Comparison of ENCODE assay signal across 8 cellular contexts in the genomic region with DNA sequence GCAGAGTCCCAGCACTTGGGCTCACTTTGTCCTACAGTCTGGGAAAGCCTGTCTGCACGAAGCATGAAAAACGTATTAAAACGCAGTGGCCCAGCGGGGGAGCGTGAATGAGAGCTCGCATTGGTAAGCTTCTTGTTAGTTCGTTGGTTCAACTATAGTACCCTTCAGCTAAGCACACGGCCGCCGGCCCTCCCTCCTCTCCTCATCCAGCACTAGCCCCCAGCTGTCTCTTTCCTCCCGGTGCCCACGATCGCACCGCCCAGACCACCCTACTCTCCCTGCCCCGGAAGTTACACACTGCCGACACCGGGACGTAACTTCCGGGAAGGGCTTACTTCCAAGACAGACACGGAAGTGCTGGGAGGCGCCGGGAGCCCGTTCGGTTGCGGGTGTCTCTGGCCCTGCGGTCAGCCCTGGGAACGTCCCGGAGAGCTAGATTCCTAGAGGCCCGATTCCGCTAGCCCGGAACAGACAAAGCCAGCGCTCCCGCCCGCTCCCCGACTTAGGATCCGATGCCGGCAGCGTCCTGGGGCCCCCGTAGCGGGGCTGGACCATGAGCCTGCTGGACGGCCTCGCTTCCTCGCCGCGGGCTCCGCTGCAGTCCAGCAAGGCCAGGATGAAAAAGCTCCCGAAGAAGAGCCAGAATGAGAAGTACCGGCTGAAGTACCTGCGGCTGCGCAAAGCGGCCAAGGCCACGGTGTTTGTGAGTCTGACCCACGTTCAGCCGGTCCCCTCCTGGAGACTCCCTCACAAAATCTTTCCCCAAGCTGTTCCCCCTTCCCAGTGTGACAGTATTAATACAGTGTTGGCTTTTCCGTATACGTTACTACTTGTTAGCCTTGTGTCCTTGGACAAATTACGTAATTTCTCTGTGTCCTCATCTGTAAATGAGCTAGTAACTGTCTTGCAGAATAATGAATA. TPM values are rescaled to one million over a fixed set of nuclear protein-coding genes. Genes with fewer than 3 reads are reported as not detected.
DNase-seq lines count a peak whose midpoint lies in the region; ATAC-seq, FAIRE-seq and TF ChIP-seq lines count a peak whose summit lies in the region.

Gene TBRG1, plus strand, starts transcription at position 334 of the 921 bp plus-strand sequence. Its CDS starts 220 bp downstream, at position 554.

- peak within 1 kb of the TSS; percentile 96 for H2AFZ ChIP-seq in HepG2 (ENCODE audit: low read length)

- intact Hi-C loops in HepG2 (cut with micrococcal nuclease; ENCODE audit: unreplicated experiment), result loop anchor here (5.0 kb wide), 1 partner anchor 315 kb away; the partner anchor contains the start of gene HEPACAM

- TF ChIP-seq CTCF in C4-2B (conservative IDR thresholded peaks at IDR 0.05) (no peak), HepG2 (CRISPR knock-in tag; IDR thresholded peaks at IDR 0.05) (0 out of 2 replicates have a peak, but pooled peaks have one; percentile 16)

- peaks cover 0 to 15% of the 10 kb centered on the region in 2 experiments; a peak in 2 of 5 replicates for H3K27me3 ChIP-seq in HepG2 (ENCODE audit: control insufficient read depth in 1 of 2, insufficient read depth in 2 of 2, low read length in 2 of 2)

- POLR2A ChIA-PET in HepG2 (lab: Yijun Ruan, JAX), result interaction anchor here (0.6 to 2.0 kb wide), 17 partner anchors 9 to 1561 kb away, joined by 3 to 10 read pairs (median 5); partner anchors contain the start of genes CCDC15, HEPACAM, HSPA8 and SIAE

- in situ Hi-C loops in HepG2 (cut with HindIII; ENCODE audit: extremely low pct_ligation_motif_present, low pct_unique_long_range_greater_than_20kb), result no loop called here

- peak; percentile 95 to 97 for TF ChIP-seq POLR2A in HepG2 (IDR thresholded peaks at IDR 0.05; ENCODE audit: insufficient read depth in 1 of 2, low read depth in 2 of 2, low read length in 2 of 2)

- 1% methylated on average over 17 of the region's 57 CpGs for WGBS in HepG2 (ENCODE audit: low lambda C conversion rate)

- peak within 1 kb of the TSS; percentile 88 to 98 (median 96) for H3K4me3 ChIP-seq in HepG2 (replicated peaks in 1 of 3; ENCODE audit: insufficient read depth in 1 of 3, low read depth in 2 of 3, low read length in 3 of 3)

- TF ChIP-seq EP300 in HepG2 (IDR thresholded peaks at IDR 0.05; ENCODE audit: low read depth in 2 of 2, low read length in 2 of 2) (no peak), HepG2 (CRISPR knock-in tag; IDR thresholded peaks at IDR 0.05; ENCODE audit: borderline replicate concordance) (no peak)

- peaks cover 21% of the 10 kb centered on the region for H3K79me2 ChIP-seq in HepG2 (ENCODE audit: insufficient read depth, low read length)

- H3K9ac ChIP-seq in HepG2 (ENCODE audit: insufficient read depth, low read depth, low read length), result peak within 1 kb of the TSS; percentile 91

- H3K4me2 ChIP-seq in HepG2 (ENCODE audit: low read depth, low read length), result peak within 1 kb of the TSS; percentile 99

- DNase-seq in NCI-H774 (lab: John Stamatoyannopoulos, UW) (peak; percentile 86), dermis microvascular lymphatic vessel endothelial cell (ENCODE audit: low read depth in 2 of 2) (peak; percentile 85 to 95), HepG2 (ENCODE audit: low spot score) (peak; percentile 92)
- DNase-seq in activated CD4-positive, alpha-beta T cell treated with anti-CD3 and anti-CD28 coated beads, Interleukin-2, amount 50 U/mL, for 48 hours, result peak; percentile 81 to 85
- DNase-seq in stimulated activated CD4-positive, alpha-beta T cell treated with anti-CD3 and anti-CD28 coated beads, Interleukin-4, amount 100 ng/mL, for 1 hour, result peak; percentile 78

- H3K9me3 ChIP-seq in HepG2 (ENCODE audit: low read length), result no peaks in the 10 kb centered on the region

- TF ChIP-seq RAD21 in HepG2 (CRISPR knock-in tag; IDR thresholded peaks at IDR 0.05), result peak; percentile 32; the same call in 1 of the 2 replicates

- H3K36me3 ChIP-seq in HepG2 (replicated peaks in 1 of 2; ENCODE audit: control insufficient read depth in 1 of 2, insufficient read depth in 2 of 2, low read length in 2 of 2), result peaks cover 12 to 26% of the 10 kb centered on the region in 2 experiments

- CTCF ChIA-PET in HepG2 (lab: Yijun Ruan, JAX; ENCODE audit: low intra/inter-chr PET ratio, low total read pairs), result no interaction called here

- peak; percentile 81 for FAIRE-seq in HepG2 (lab: Jason Lieb, UNC)

- peaks cover 29% of the 10 kb centered on the region for H3K4me1 ChIP-seq in HepG2 (ENCODE audit: insufficient read depth, low read length)

- ATAC-seq in GM19395 (IDR thresholded peaks at IDR 0.05; ENCODE audit: unreplicated experiment) (peak; percentile 98), HG03558 (IDR thresholded peaks at IDR 0.05; ENCODE audit: extremely low read depth, unreplicated experiment) (peak; percentile 93), HepG2 (peak; percentile 99)

- peak within 1 kb of the TSS; percentile 97 for H3K27ac ChIP-seq in C4-2B
- peak within 1 kb of the TSS; percentile 90 for H3K27ac ChIP-seq in HepG2 (ENCODE audit: extremely low read length, insufficient read depth, low read length)

- BruUV-seq in HepG2 (replicated peaks; lab: Mats Ljungman, UMichigan), result TSS peak; percentile 70

- H4K20me1 ChIP-seq in HepG2 (ENCODE audit: insufficient read depth, low read length), result peaks cover 3% of the 10 kb centered on the region; the same call in 1 of the 2 replicates

TF ChIP-seq in HepG2, 621 proteins besides CTCF, POLR2A, EP300 and RAD21 (continues in another document):
- TF ChIP-seq PHF5A (CRISPR knock-in tag; IDR thresholded peaks at IDR 0.05; ENCODE audit: low read depth, unreplicated experiment), result no peak
- TF ChIP-seq EEA1 (CRISPR knock-in tag; IDR thresholded peaks at IDR 0.05; ENCODE audit: borderline replicate concordance), result no peak; the same call in 1 of the 2 replicates
- TF ChIP-seq RFX5 (IDR thresholded peaks at IDR 0.05; ENCODE audit: low read depth, low read length), result no peak; the same call in 1 of the 2 replicates
- TF ChIP-seq ZNF577 (CRISPR knock-in tag; IDR thresholded peaks at IDR 0.05; ENCODE audit: borderline replicate concordance, low read depth), result no peak
- 0 out of 2 replicates have a peak, but pooled peaks have one; percentile 44 for TF ChIP-seq ZBTB10 (CRISPR knock-in tag; IDR thresholded peaks at IDR 0.05; ENCODE audit: borderline replicate concordance)
- TF ChIP-seq HNRNPL (IDR thresholded peaks at IDR 0.05; ENCODE audit: low read depth, low read length), result peak; percentile 72; the same call in 1 of the 2 replicates
- TF ChIP-seq MBNL3 (CRISPR knock-in tag; conservative IDR thresholded peaks at IDR 0.05), result no peak
- TF ChIP-seq CENPT (CRISPR knock-in tag; IDR thresholded peaks at IDR 0.05; ENCODE audit: low read depth), result no peak
- no peak for TF ChIP-seq SNAPC5 (CRISPR knock-in tag; IDR thresholded peaks at IDR 0.05; ENCODE audit: borderline replicate concordance)

RNA-seq across cellular contexts. Expression of gene TBRG1, which starts in this region (rescaled TPM):
- total RNA-seq in dermis microvascular lymphatic vessel endothelial cell (12.6 and 16.7 TPM in 2 replicates), HepG2 (2016; rRNA removed; fragmentation: Illumina TruSeq; extraction: Trizol) (20.3 and 21.7 TPM in 2 replicates)
- total RNA-seq in HepG2 (2016; cell fraction: cytosol; rRNA removed; fragmentation: Illumina TruSeq; extraction: Trizol; ENCODE audit: low read depth), result 5.4 and 8.3 TPM in 2 replicates
- 17.4 and 18.3 TPM in 2 replicates for total RNA-seq in HepG2 (2016; cell fraction: insoluble cytoplasmic fraction; rRNA removed; fragmentation: Illumina TruSeq; extraction: Trizol)
- 17.7 and 18.4 TPM in 2 replicates for total RNA-seq in HepG2 (2016; cell fraction: membrane; rRNA removed; fragmentation: Illumina TruSeq; extraction: Trizol)
- total RNA-seq in HepG2 (2016; cell fraction: nucleus; rRNA removed; fragmentation: Illumina TruSeq; extraction: Trizol), result 20.1 and 21.0 TPM in 2 replicates
- polyA plus RNA-seq in HepG2 (2011; rRNA removed), result 25.6 and 28.9 TPM in 2 replicates
- polyA plus RNA-seq in HepG2 (2011; cell fraction: cytosol; rRNA removed), result 12.3 and 14.0 TPM in 2 replicates
- 70.2 and 70.6 TPM in 2 replicates for polyA plus RNA-seq in HepG2 (2011; cell fraction: nucleus; rRNA removed)
- polyA plus RNA-seq in HepG2 (2012), result 17.1 and 23.1 TPM in 2 replicates
- polyA plus RNA-seq in HepG2 (2016; cell fraction: cytosol; fragmentation: Illumina TruSeq; extraction: Trizol; ENCODE audit: low read depth), result 6.6 and 9.9 TPM in 2 replicates
- 18.1 and 19.1 TPM in 2 replicates for polyA plus RNA-seq in HepG2 (2016; cell fraction: insoluble cytoplasmic fraction; fragmentation: Illumina TruSeq; extraction: Trizol; ENCODE audit: low read depth)
- 16.2 and 16.8 TPM in 2 replicates for polyA plus RNA-seq in HepG2 (2016; cell fraction: membrane; fragmentation: Illumina TruSeq; extraction: Trizol; ENCODE audit: low read depth)
- 32.8 and 38.3 TPM in 2 replicates for polyA plus RNA-seq in HepG2 (2016; cell fraction: nucleus; fragmentation: Illumina TruSeq; extraction: Trizol; ENCODE audit: insufficient read depth, low read depth)
- 9.6 and 13.5 TPM in 2 replicates for polyA minus RNA-seq in HepG2 (2011; rRNA and poly(A)+ RNA removed; ENCODE audit: low replicate concordance)
- polyA minus RNA-seq in HepG2 (2011; cell fraction: cytosol; rRNA and poly(A)+ RNA removed), result 6.6 and 7.3 TPM in 2 replicates
- polyA minus RNA-seq in HepG2 (2011; cell fraction: nucleus; rRNA and poly(A)+ RNA removed), result 30.0 and 39.1 TPM in 2 replicates

Comparison
In these comparisons a context has a peak if more than half of its experiments do, and no peak if none do; other contexts are left out.
1. Peak in every context shown above with its lines: DNase-seq, ATAC-seq, H3K4me3 ChIP-seq and H3K27ac ChIP-seq.